In genomic region chr18:5600376-5601071, GRCh38 we compare ENCODE assay signal across 8 cellular contexts.
DNase-seq lines count a peak whose midpoint lies in the region; ATAC-seq and TF ChIP-seq lines count a peak whose summit lies in the region.

No MANE protein-coding gene starts in this region.

- no peak overlapping the region for H3K4me3 Mint-ChIP-seq in activated naive CD4-positive, alpha-beta T cell treated with anti-CD3 and anti-CD28 coated beads, Interleukin-2, amount 10 ng/mL, durations not matched to agents 7 days and 5 days

- H3K9ac ChIP-seq in KMS-11 = no peak overlapping the region

- CTCF ChIA-PET in activated naive CD4-positive, alpha-beta T cell treated with anti-CD3 and anti-CD28 coated beads, Interleukin-2, amount 10 ng/mL, durations not matched to agents 7 days and 5 days (lab: Charles Lee) = no interaction called here

- no peak overlapping the region for H3K4me3 ChIP-seq in KMS-11 (IDR thresholded peaks at IDR 0.05; ENCODE audit: insufficient read depth, low read depth, low read length)

- no peak overlapping the region for H3K27ac ChIP-seq in C4-2B
- no peak overlapping the region for H3K27ac ChIP-seq in KMS-11
- H3K27ac ChIP-seq in VCaP = no peak overlapping the region

- no peaks in the 10 kb centered on the region for H3K4me1 Mint-ChIP-seq in activated naive CD4-positive, alpha-beta T cell treated with anti-CD3 and anti-CD28 coated beads, Interleukin-2, amount 10 ng/mL, durations not matched to agents 7 days and 5 days

- DNase-seq in left kidney (ENCODE audit: low read depth, low spot score) (peak; percentile 75), hepatic stellate cell (ENCODE audit: low spot score) (no peak), HuH-7.5 (ENCODE audit: low spot score) (no peak)
- no peak for DNase-seq in activated naive CD4-positive, alpha-beta T cell treated with anti-CD3 and anti-CD28 coated beads, Interleukin-2, amount 10 ng/mL, durations not matched to agents 7 days and 5 days

- H3K79me2 ChIP-seq in KMS-11 (ENCODE audit: insufficient read depth, low read depth) = no peaks in the 10 kb centered on the region

- TF ChIP-seq CTCF in C4-2B (conservative IDR thresholded peaks at IDR 0.05) (peak; percentile 68), KMS-11 (conservative IDR thresholded peaks at IDR 0.05; ENCODE audit: low read depth, low read length) (peak; percentile 48; the same call in 1 of the 2 replicates), VCaP (conservative IDR thresholded peaks at IDR 0.05) (peak; percentile 64)

- ATAC-seq in GM19351 (IDR thresholded peaks at IDR 0.05; ENCODE audit: unreplicated experiment) = no peak

- H2AFZ ChIP-seq in KMS-11 (ENCODE audit: low read depth) = no peak overlapping the region

- H3K9me3 Mint-ChIP-seq in activated naive CD4-positive, alpha-beta T cell treated with anti-CD3 and anti-CD28 coated beads, Interleukin-2, amount 10 ng/mL, durations not matched to agents 7 days and 5 days = no peaks in the 10 kb centered on the region

- H3K36me3 ChIP-seq in KMS-11 (ENCODE audit: insufficient read depth) = no peaks in the 10 kb centered on the region

- H3K36me3 Mint-ChIP-seq in activated naive CD4-positive, alpha-beta T cell treated with anti-CD3 and anti-CD28 coated beads, Interleukin-2, amount 10 ng/mL, durations not matched to agents 7 days and 5 days = no peaks in the 10 kb centered on the region

- peaks cover 5% of the 10 kb centered on the region for H3K27me3 Mint-ChIP-seq in activated naive CD4-positive, alpha-beta T cell treated with anti-CD3 and anti-CD28 coated beads, Interleukin-2, amount 10 ng/mL, durations not matched to agents 7 days and 5 days

- H3K27ac Mint-ChIP-seq in activated naive CD4-positive, alpha-beta T cell treated with anti-CD3 and anti-CD28 coated beads, Interleukin-2, amount 10 ng/mL, durations not matched to agents 7 days and 5 days = no peak overlapping the region

- H4K20me1 ChIP-seq in KMS-11 (ENCODE audit: insufficient read depth) = no peaks in the 10 kb centered on the region

- no peak overlapping the region for H3K4me2 ChIP-seq in KMS-11

- H3K4me1 ChIP-seq in KMS-11 (ENCODE audit: low read depth, poor library complexity, severe bottlenecking) = no peaks in the 10 kb centered on the region

- H3K27me3 ChIP-seq in KMS-11 (ENCODE audit: insufficient read depth, low read depth) = no peaks in the 10 kb centered on the region
